In genomic region chr4:156958276-156959074, GRCh38 we compare ENCODE assay signal across 17 cellular contexts. TPM values are rescaled to one million over a fixed set of nuclear protein-coding genes. Genes with fewer than 3 reads are reported as not detected.
DNase-seq lines count a peak whose midpoint lies in the region; ATAC-seq and TF ChIP-seq lines count a peak whose summit lies in the region.
"Had no signal": no experiment of that assay in that cellular context is flagged by ENCODE, and none has a peak within 500 bp of the region (broad histone marks: within the 10 kb centered on the region; RNA-seq: fewer than 3 reads in every experiment).

No MANE protein-coding gene starts in this region.

- no peak overlapping the region for H3K18ac ChIP-seq in neuronal stem cell (ENCODE audit: low read length)

- TF ChIP-seq POLR2A in lower leg skin (IDR thresholded peaks at IDR 0.05), result no peak

- H3K4me3 ChIP-seq in SK-N-SH (ENCODE audit: low read depth in 2 of 2, low read length in 1 of 2) (no peak overlapping the region), neuronal stem cell (ENCODE audit: low read length in 2 of 2) (no peak overlapping the region), lower leg skin (ENCODE audit: low read depth, poor library complexity, severe bottlenecking) (no peak overlapping the region)
- H3K4me3 ChIP-seq: BLaER1 treated with 17β-estradiol and CSF1 and Interleukin-3, amounts not matched to agents 10 nM and 100 nM; Peyer's patch had no signal

- no peak overlapping the region for H2AFZ ChIP-seq in SK-N-SH (ENCODE audit: low read depth)
- H2AFZ ChIP-seq in neuronal stem cell (ENCODE audit: low read length), result no peak overlapping the region

- DNase-seq in HCEC 1CT (peak; percentile 20), SK-N-SH (no peak), fibroblast of gingiva (ENCODE audit: low read depth) (peak; percentile 74), renal cortical epithelial cell (ENCODE audit: low read depth) (peak; percentile 92), neuronal stem cell (ENCODE audit: low spot score) (no peak), DMS 273 treated with DMSO at 0.1 percent for 48 hours (lab: John Stamatoyannopoulos, UW) (no peak), lower leg skin (ENCODE audit: low spot score in 2 of 2) (no peak)
- no peak for DNase-seq in stimulated activated naive CD8-positive, alpha-beta T cell treated with anti-CD3 and anti-CD28 coated beads, Interleukin-15, amount 100 ng/mL, for 72 hours
- DNase-seq: activated CD8-positive, alpha-beta memory T cell treated with anti-CD3 and anti-CD28 coated beads for 24 hours; amniotic stem cell; NCI-H1930; NCI-H524 treated with DMSO at 0.1 percent for 48 hours; Peyer's patch; stimulated activated CD4-positive, alpha-beta T cell treated with anti-CD3 and anti-CD28 coated beads, Interleukin-1b, Interleukin-23, amount 100 ng/mL, for 48 hours; substantia nigra had no signal

- no peaks in the 10 kb centered on the region for H4K20me1 ChIP-seq in SK-N-SH (ENCODE audit: insufficient read depth)
- H4K20me1 ChIP-seq: BLaER1 treated with 17β-estradiol and CSF1 and Interleukin-3, amounts not matched to agents 10 nM and 100 nM had no signal

- H3K23ac ChIP-seq in neuronal stem cell (ENCODE audit: low read depth, low read length, poor library complexity), result no peak overlapping the region

- peaks cover 7% of the 10 kb centered on the region for H3F3A ChIP-seq in SK-N-SH (replicated peaks; ENCODE audit: insufficient read depth)

- H2BK15ac ChIP-seq in neuronal stem cell (ENCODE audit: low read length), result no peak overlapping the region

- H3K27me3 Mint-ChIP-seq in stimulated activated naive CD8-positive, alpha-beta T cell treated with anti-CD3 and anti-CD28 coated beads, Interleukin-15, amount 100 ng/mL, for 72 hours, result no peaks in the 10 kb centered on the region

- H3K4me1 Mint-ChIP-seq in stimulated activated naive CD8-positive, alpha-beta T cell treated with anti-CD3 and anti-CD28 coated beads, Interleukin-15, amount 100 ng/mL, for 72 hours, result no peaks in the 10 kb centered on the region

- H3K27ac ChIP-seq in SK-N-SH (ENCODE audit: low read depth in 2 of 2, low read length in 1 of 2) (peak overlapping the region; percentile 49 to 55; a peak in 3 of 4 replicates), neuronal stem cell (replicated peaks; ENCODE audit: low read length) (no peak overlapping the region)
- H3K27ac ChIP-seq: VCaP had no signal

- CTCF ChIA-PET in SK-N-SH (lab: Yijun Ruan, JAX), result interaction anchor here (4.4 kb wide), 1 partner anchor 11 kb away, joined by 23 read pairs; the partner anchor contains the start of gene PDGFC

- 0 out of 4 replicates have a peak, but pooled peaks of 1 of the 2 experiments have one; percentile 11 for TF ChIP-seq EP300 in SK-N-SH (IDR thresholded peaks at IDR 0.05; ENCODE audit: borderline replicate concordance in 1 of 2, low read depth in 1 of 2, low read length in 1 of 2)

- no peak overlapping the region for H3K14ac ChIP-seq in neuronal stem cell (ENCODE audit: low read length)

- ATAC-seq in stimulated activated naive CD8-positive, alpha-beta T cell treated with anti-CD3 and anti-CD28 coated beads, Interleukin-15, amount 100 ng/mL, for 72 hours, result no peak

- H2BK120ac ChIP-seq in neuronal stem cell (ENCODE audit: low read depth, low read length), result no peak overlapping the region

- no peaks in the 10 kb centered on the region for H3K9me3 ChIP-seq in SK-N-SH
- no peaks in the 10 kb centered on the region for H3K9me3 ChIP-seq in neuronal stem cell (replicated peaks in 1 of 2; ENCODE audit: control insufficient read depth in 2 of 2, insufficient read depth in 1 of 2, low read depth in 1 of 2, low read length in 2 of 2)
- H3K9me3 ChIP-seq: BLaER1 treated with 17β-estradiol and CSF1 and Interleukin-3, amounts not matched to agents 10 nM and 100 nM; Peyer's patch had no signal

- H4K91ac ChIP-seq in neuronal stem cell (ENCODE audit: low read depth, low read length, poor library complexity), result no peak overlapping the region

- H3K79me2 ChIP-seq in SK-N-SH (ENCODE audit: insufficient read depth), result peaks cover 100% of the 10 kb centered on the region

- TF ChIP-seq CTCF in SK-N-SH (IDR thresholded peaks at IDR 0.05) (no peak), lower leg skin (IDR thresholded peaks at IDR 0.05) (no peak)

- 0 out of 2 replicates have a peak overlapping the region, but pooled peaks have one; percentile 2 for H3K9ac ChIP-seq in SK-N-SH
- no peak overlapping the region for H3K9ac ChIP-seq in neuronal stem cell (ENCODE audit: low read depth, low read length, poor library complexity)
- H3K9ac ChIP-seq: BLaER1 treated with 17β-estradiol and CSF1 and Interleukin-3, amounts not matched to agents 10 nM and 100 nM had no signal

- no peak overlapping the region for H2BK5ac ChIP-seq in neuronal stem cell (ENCODE audit: low read length)

- 75% methylated on average over 2 of the region's 2 CpGs for WGBS in SK-N-SH (ENCODE audit: low lambda C conversion rate)
- WGBS in neuronal stem cell (ENCODE audit: extremely low coverage in 2 of 2, insufficient read length in 2 of 2, insufficient replicate concordance in 1 of 2), 2 donors, result no CpG with 5 or more reads among the region's 2 CpGs
- 40 to 45% methylated on average over 2 of the region's 2 CpGs for WGBS in lower leg skin, 2 donors

- no peak overlapping the region for H3K27ac Mint-ChIP-seq in stimulated activated naive CD8-positive, alpha-beta T cell treated with anti-CD3 and anti-CD28 coated beads, Interleukin-15, amount 100 ng/mL, for 72 hours

- TF ChIP-seq RAD21 in SK-N-SH (IDR thresholded peaks at IDR 0.05; ENCODE audit: low read length), result no peak

- H2BK12ac ChIP-seq in neuronal stem cell (ENCODE audit: low read length), result no peak overlapping the region

- H3K27me3 ChIP-seq in SK-N-SH (ENCODE audit: insufficient read depth), result no peaks in the 10 kb centered on the region
- no peaks in the 10 kb centered on the region for H3K27me3 ChIP-seq in neuronal stem cell (ENCODE audit: control insufficient read depth in 3 of 3, insufficient read depth in 3 of 3, low read depth in 1 of 3, low read length in 3 of 3)
- H3K27me3 ChIP-seq: BLaER1 treated with 17β-estradiol and CSF1 and Interleukin-3, amounts not matched to agents 10 nM and 100 nM; Peyer's patch had no signal

- H3K9me3 Mint-ChIP-seq in stimulated activated naive CD8-positive, alpha-beta T cell treated with anti-CD3 and anti-CD28 coated beads, Interleukin-15, amount 100 ng/mL, for 72 hours, result peaks cover 0 to 6% of the 10 kb centered on the region in 2 donors

- H3K9me2 ChIP-seq in SK-N-SH, result no peaks in the 10 kb centered on the region

- POLR2A ChIA-PET in SK-N-SH (lab: Yijun Ruan, JAX), result no interaction called here

- no peak overlapping the region for H2AK5ac ChIP-seq in neuronal stem cell (ENCODE audit: low read depth, low read length)

- intact Hi-C loops in lower leg skin (cut with DNase I; ENCODE audit: low total_unique reads), result no loop called here

- H3K4me3 Mint-ChIP-seq in stimulated activated naive CD8-positive, alpha-beta T cell treated with anti-CD3 and anti-CD28 coated beads, Interleukin-15, amount 100 ng/mL, for 72 hours, result no peak overlapping the region

- peaks cover 0 to 71% of the 10 kb centered on the region in 2 experiments for H3K4me1 ChIP-seq in SK-N-SH (ENCODE audit: control insufficient read depth in 1 of 2, insufficient read depth in 2 of 2, low read depth in 1 of 2, low read length in 1 of 2)
- H3K4me1 ChIP-seq in neuronal stem cell (ENCODE audit: control insufficient read depth in 2 of 2, insufficient read depth in 1 of 2, low read depth in 1 of 2, low read length in 2 of 2), result peaks cover 4 to 10% of the 10 kb centered on the region in 2 donors

- H3K4me2 ChIP-seq in SK-N-SH (peak overlapping the region; percentile 11; the same call in 1 of the 2 replicates), neuronal stem cell (ENCODE audit: insufficient read depth, low read length, poor library complexity, severe bottlenecking) (no peak overlapping the region)

- H3K36me3 ChIP-seq in SK-N-SH (replicated peaks in 1 of 2; ENCODE audit: control insufficient read depth in 1 of 2, insufficient read depth in 2 of 2, low read length in 1 of 2), result no peaks in the 10 kb centered on the region
- H3K36me3 ChIP-seq in neuronal stem cell (replicated peaks in 1 of 2; ENCODE audit: control insufficient read depth in 2 of 2, insufficient read depth in 2 of 2, low read length in 2 of 2), result no peaks in the 10 kb centered on the region
- H3K36me3 ChIP-seq: BLaER1 treated with 17β-estradiol and CSF1 and Interleukin-3, amounts not matched to agents 10 nM and 100 nM; Peyer's patch had no signal

- H3K4ac ChIP-seq in neuronal stem cell (ENCODE audit: low read length), result no peak overlapping the region

- no peak overlapping the region for H4K8ac ChIP-seq in neuronal stem cell (ENCODE audit: low read depth, low read length)

- H3K79me1 ChIP-seq in neuronal stem cell (ENCODE audit: low read depth, low read length), result no peaks in the 10 kb centered on the region

TF ChIP-seq in SK-N-SH, 30 proteins besides CTCF, POLR2A, EP300 and RAD21:
- TF ChIP-seq PBX3 (IDR thresholded peaks at IDR 0.05) (peak; percentile 31; the same call in 1 of the 2 replicates), USF2 (IDR thresholded peaks at IDR 0.05; ENCODE audit: borderline replicate concordance, low read depth, low read length) (no peak)
TF ChIP-seq in SK-N-SH: peak in this region for 1.

RNA-seq across cellular contexts. Expression of gene PDGFC, which starts 13.1 kb away (rescaled TPM):
- 29.8 and 36.2 TPM in 2 replicates for polyA plus RNA-seq in SK-N-SH (2012; rRNA removed)
- polyA plus RNA-seq in SK-N-SH (2012; cell fraction: cytosol; rRNA removed), result 37.7 and 40.7 TPM in 2 replicates
- polyA plus RNA-seq in SK-N-SH (2012; cell fraction: nucleus; rRNA removed), result 27.3 and 49.5 TPM in 2 replicates
- total RNA-seq in renal cortical epithelial cell (133 and 173 TPM in 2 replicates), lower leg skin (10 to 100 TPM; 18.9 to 24.4 (median 21.0) TPM)
- polyA plus RNA-seq in neuronal stem cell (2013, experiment 1 of 2), result 3.4 TPM
- 3.7 TPM for polyA plus RNA-seq in neuronal stem cell (2013, experiment 2 of 2)

Comparison
In these comparisons a context has a peak if more than half of its experiments do, and no peak if none do; other contexts are left out.
1. DNase-seq: peak in HCEC 1CT (single experiment), fibroblast of gingiva (single experiment) and renal cortical epithelial cell (single experiment); none in SK-N-SH (single experiment), neuronal stem cell (single experiment), DMS 273 treated with DMSO at 0.1 percent for 48 hours (single experiment), lower leg skin (0 of 2) and stimulated activated naive CD8-positive, alpha-beta T cell treated with anti-CD3 and anti-CD28 coated beads, Interleukin-15, amount 100 ng/mL, for 72 hours (0 of 2).